11 cellular contexts compared by ENCODE assay signal in the genomic region with DNA sequence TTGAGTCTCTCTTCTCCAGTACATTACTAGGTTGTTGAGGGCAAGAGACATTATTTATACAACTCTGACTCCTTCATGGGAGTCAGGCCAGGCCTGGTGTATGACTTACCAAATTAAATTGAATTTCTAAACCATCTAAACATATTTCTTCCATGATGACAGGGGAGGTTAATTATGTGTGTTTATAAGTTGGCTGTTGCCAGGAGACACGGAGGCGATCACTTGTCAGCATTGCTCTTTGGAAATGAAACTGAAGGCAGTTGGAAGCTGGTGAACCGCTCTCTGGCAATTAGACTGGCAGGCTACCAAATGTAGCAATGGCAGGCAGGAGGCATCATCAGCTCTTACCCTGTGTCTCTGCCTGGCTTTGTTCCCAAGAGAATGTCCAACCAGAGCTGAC.
DNase-seq lines count a peak whose midpoint lies in the region; ATAC-seq, FAIRE-seq and TF ChIP-seq lines count a peak whose summit lies in the region.
"Had no signal": no experiment of that assay in that cellular context is flagged by ENCODE, and none has a peak within 500 bp of the region (broad histone marks: within the 10 kb centered on the region; RNA-seq: fewer than 3 reads in every experiment).

No MANE protein-coding gene starts in this region.

- H3K4me1 ChIP-seq in fibroblast of lung (ENCODE audit: control insufficient read depth, extremely low read depth, insufficient read depth, low read length) = peaks cover 8% of the 10 kb centered on the region
- no peaks in the 10 kb centered on the region for H3K4me1 ChIP-seq in small intestine (ENCODE audit: control insufficient read depth in 2 of 2, insufficient read depth in 1 of 2, low read depth in 1 of 2, low read length in 1 of 2)

- peak overlapping the region; percentile 56 for H3K4me2 ChIP-seq in fibroblast of lung (ENCODE audit: extremely low read depth, insufficient read depth, low read length)

- FAIRE-seq in small intestine (lab: Jason Lieb, UNC) = no peak

- H3K36me3 ChIP-seq in fibroblast of lung (ENCODE audit: control insufficient read depth, insufficient read depth, low read length) (no peaks in the 10 kb centered on the region), small intestine (ENCODE audit: control insufficient read depth in 2 of 2, insufficient read depth in 2 of 2, low read length in 2 of 2) (no peaks in the 10 kb centered on the region)

- H3K27ac ChIP-seq in fibroblast of lung (ENCODE audit: insufficient read depth, low read length) (peak overlapping the region; percentile 34), small intestine (ENCODE audit: low read depth in 1 of 2, low read length in 1 of 2) (no peak overlapping the region)

- no peak overlapping the region for H3K9ac ChIP-seq in fibroblast of lung (ENCODE audit: insufficient read depth, low read length)

- no peak overlapping the region for H3K4me3 ChIP-seq in fibroblast of lung (replicated peaks in 1 of 4; ENCODE audit: control extremely low read depth in 1 of 4, insufficient read depth in 1 of 4, low read depth in 3 of 4, low read length in 4 of 4)
- H3K4me3 ChIP-seq in small intestine (ENCODE audit: low read depth in 1 of 2, low read length in 2 of 2) = no peak overlapping the region

- H3K27me3 ChIP-seq in fibroblast of lung (ENCODE audit: control insufficient read depth, insufficient read depth, low read length) (no peaks in the 10 kb centered on the region), small intestine (ENCODE audit: control insufficient read depth in 2 of 2, insufficient read depth in 2 of 2, low read length in 2 of 2) (no peaks in the 10 kb centered on the region)

- H3K9me3 ChIP-seq in fibroblast of lung (ENCODE audit: control insufficient read depth, insufficient read depth, low read depth, low read length) = no peaks in the 10 kb centered on the region
- H3K9me3 ChIP-seq in small intestine (ENCODE audit: control insufficient read depth, low read depth) = no peaks in the 10 kb centered on the region

- H4K20me1 ChIP-seq in fibroblast of lung (ENCODE audit: control insufficient read depth, extremely low read depth, insufficient read depth, low read length) = no peaks in the 10 kb centered on the region

- WGBS in small intestine, 3 donors = 60 to 65% (median 61%) methylated on average over 3 of the region's 3 CpGs

- no peak for TF ChIP-seq CTCF in fibroblast of lung (conservative IDR thresholded peaks at IDR 0.05 in 1 of 2, IDR thresholded peaks at IDR 0.05 in 1 of 2; ENCODE audit: low read depth in 1 of 2, low read length in 2 of 2)

- no peak for ATAC-seq in HG02588 (IDR thresholded peaks at IDR 0.05; ENCODE audit: unreplicated experiment)
- ATAC-seq: stimulated activated naive CD8-positive, alpha-beta T cell treated with anti-CD3 and anti-CD28 coated beads, Interleukin-15, Interleukin-2, amounts not matched to agents 100 U/mL and 50 U/mL, for 24 hours had no signal

- H2AFZ ChIP-seq in fibroblast of lung (ENCODE audit: low read length) = peak overlapping the region; percentile 19

- DNase-seq in NCI-H345 (lab: John Stamatoyannopoulos, UW) = peak; percentile 12
- DNase-seq in NCI-H345 treated with DMSO at 0.1 percent for 48 hours (lab: John Stamatoyannopoulos, UW; ENCODE audit: unreplicated experiment) = no peak
- peak; percentile 40 for DNase-seq in NCI-H2227 (lab: John Stamatoyannopoulos, UW; ENCODE audit: unreplicated experiment)
- peak; percentile 83 to 87 for DNase-seq in fibroblast of lung (ENCODE audit: low read depth in 2 of 2)
- DNase-seq in small intestine = peak; percentile 14
- no peak for DNase-seq in posterior cingulate gyrus
- DNase-seq in stimulated activated naive CD4-positive, alpha-beta T cell treated with Interleukin-2 at 50 U/mL for 16 hours (lab: John Stamatoyannopoulos, UW) = no peak
- DNase-seq: GDM1; SHP77; stimulated activated naive CD8-positive, alpha-beta T cell treated with anti-CD3 and anti-CD28 coated beads, Interleukin-15, Interleukin-2, amounts not matched to agents 100 U/mL and 50 U/mL, for 24 hours had no signal

- intact Hi-C loops in posterior cingulate gyrus (cut with DNase I) = no loop called here

- H3K79me2 ChIP-seq in fibroblast of lung (ENCODE audit: control insufficient read depth, insufficient read depth, low read length) = no peaks in the 10 kb centered on the region

Comparison
In these comparisons a context has a peak if more than half of its experiments do, and no peak if none do; other contexts are left out.
1. DNase-seq: peak in NCI-H345 (single experiment), NCI-H2227 (single experiment), fibroblast of lung (2 of 2) and small intestine (single experiment); none in NCI-H345 treated with DMSO at 0.1 percent for 48 hours (single experiment), posterior cingulate gyrus (0 of 10) and stimulated activated naive CD4-positive, alpha-beta T cell treated with Interleukin-2 at 50 U/mL for 16 hours (single experiment).